ENCODE assay signal across 19 cellular contexts in genomic region chr17:50285941-50286340, GRCh38. TPM values are rescaled to one million over a fixed set of nuclear protein-coding genes. Genes with fewer than 3 reads are reported as not detected.
A peak's percentile ranks its signal among the peaks of the same experiment; 100 is the strongest.
DNase-seq lines count a peak whose midpoint lies in the region; ATAC-seq, FAIRE-seq and TF ChIP-seq lines count a peak whose summit lies in the region.
"Had no signal": no experiment of that assay in that cellular context is flagged by ENCODE, and none has a peak within 500 bp of the region (broad histone marks: within the 10 kb centered on the region; RNA-seq: fewer than 3 reads in every experiment).

No MANE protein-coding gene starts in this region.

- no peak overlapping the region for H2BK15ac ChIP-seq in IMR-90 (ENCODE audit: low read depth, low read length)
- H2BK15ac ChIP-seq in H1 (ENCODE audit: low read length) = no peak overlapping the region

- H2BK20ac ChIP-seq in IMR-90 (ENCODE audit: low read depth, low read length) (peak overlapping the region; percentile 24; the same call in 1 of the 2 replicates), H1 (ENCODE audit: low read length) (no peak overlapping the region)

- no TSS peak for BruUV-seq in IMR-90 (replicated peaks; lab: Mats Ljungman, UMichigan)

- H4K91ac ChIP-seq in IMR-90 (ENCODE audit: insufficient read depth, low read depth, low read length) = peak overlapping the region; percentile 5; the same call in 1 of the 2 replicates
- no peak overlapping the region for H4K91ac ChIP-seq in H1 (replicated peaks; ENCODE audit: insufficient read length, low read length)

- H3K18ac ChIP-seq in IMR-90 (ENCODE audit: low read depth, low read length) = no peak overlapping the region
- H3K18ac ChIP-seq in H1 (ENCODE audit: extremely low read depth, low read length) = no peak overlapping the region

- no peak for FAIRE-seq in H1 (lab: Jason Lieb, UNC)
- FAIRE-seq: A549, G401.6, GM12891, GM19239 had no signal

- DNase-seq in IMR-90 (no peak), H1 (ENCODE audit: low read depth in 1 of 2, low spot score in 2 of 2) (no peak), neural crest cell (ENCODE audit: low read depth, low spot score) (no peak), DMS 273 (lab: John Stamatoyannopoulos, UW; ENCODE audit: unreplicated experiment) (no peak), activated T-cell treated with anti-CD3 and anti-CD28 coated beads for 4 hours (no peak)
- DNase-seq: Calu3; CD4-positive, alpha-beta T cell; DMS79 treated with DMSO at 0.1 percent for 48 hours; EL; HCEC 1CT had no signal

- TF ChIP-seq CTCF in IMR-90 (conservative IDR thresholded peaks at IDR 0.05; ENCODE audit: low read depth, low read length) = no peak
- no peak for TF ChIP-seq CTCF in H1 (IDR thresholded peaks at IDR 0.05; ENCODE audit: control extremely low read depth in 1 of 3, insufficient read depth in 1 of 3, low read depth in 1 of 3, low read length in 3 of 3)
- TF ChIP-seq CTCF in neural crest cell (conservative IDR thresholded peaks at IDR 0.05) = no peak

- 50% methylated on average over 1 of the region's 3 CpGs; no CpG with 5 or more reads in 1 of the 2 experiments for WGBS in IMR-90 (ENCODE audit: extremely low coverage in 2 of 2, insufficient read length in 1 of 2), 2 experiments
- 83% methylated on average over 2 of the region's 3 CpGs; no CpG with 5 or more reads in 1 of the 2 experiments for WGBS in H1 (ENCODE audit: extremely low coverage in 1 of 2, insufficient coverage in 1 of 2, insufficient read length in 1 of 2, insufficient replicate concordance in 2 of 2, low coverage in 1 of 2, low lambda C conversion rate in 2 of 2, missing lambda C conversion rate in 1 of 2), 2 experiments

- H3K27me3 Mint-ChIP-seq in neural crest cell (ENCODE audit: low read depth) = peaks cover 2% of the 10 kb centered on the region

- no peaks in the 10 kb centered on the region for H3K9me3 Mint-ChIP-seq in neural crest cell
- H3K9me3 Mint-ChIP-seq: CD4-positive, alpha-beta T cell; IgD-negative memory B cell had no signal

- H3K23ac ChIP-seq in IMR-90 (ENCODE audit: low read depth, low read length) (no peak overlapping the region), H1 (ENCODE audit: insufficient read length) (no peak overlapping the region)

- H2AK9ac ChIP-seq in IMR-90 (replicated peaks; ENCODE audit: low read depth, low read length, poor library complexity) = no peak overlapping the region

- ATAC-seq in IMR-90 (ENCODE audit: low read depth) (no peak), GM18511 (IDR thresholded peaks at IDR 0.05; ENCODE audit: unreplicated experiment) (no peak), HG02938 (IDR thresholded peaks at IDR 0.05; ENCODE audit: unreplicated experiment) (no peak)
- ATAC-seq: A549 had no signal

- no peak overlapping the region for H3K4me3 ChIP-seq in BLaER1 treated with 17β-estradiol and CSF1 and Interleukin-3, amounts not matched to agents 10 nM and 100 nM
- H3K4me3 ChIP-seq in IMR-90 (ENCODE audit: insufficient read depth, low read depth, low read length) = no peak overlapping the region
- H3K4me3 ChIP-seq in H1 (ENCODE audit: extremely low read depth in 1 of 4, insufficient read depth in 2 of 4, low read depth in 3 of 4, low read length in 4 of 4) = no peak overlapping the region
- H3K4me3 ChIP-seq: A549 had no signal

- H2AFZ ChIP-seq in IMR-90 (replicated peaks; ENCODE audit: low read length, poor library complexity) = no peak overlapping the region
- H2AFZ ChIP-seq in H1 (ENCODE audit: low read length) = no peak overlapping the region

- H3K4me1 ChIP-seq in BLaER1 treated with 17β-estradiol and CSF1 and Interleukin-3, amounts not matched to agents 10 nM and 100 nM = peaks cover 42 to 84% (median 65%) of the 10 kb centered on the region in 10 experiments
- peaks cover 20% of the 10 kb centered on the region for H3K4me1 ChIP-seq in IMR-90 (ENCODE audit: control insufficient read depth, insufficient read depth, low read length)
- H3K4me1 ChIP-seq in H1 (replicated peaks in 1 of 4; ENCODE audit: control insufficient read depth in 3 of 4, insufficient read depth in 4 of 4, low read length in 3 of 4) = peaks cover 0 to 6% (median 4%) of the 10 kb centered on the region in 4 experiments; a peak in 3 of 7 replicates

- CTCF ChIA-PET in IMR-90 (lab: Yijun Ruan, JAX) (no interaction called here), H1 (lab: Charles Lee; ENCODE audit: partially characterized antibody) (interaction anchor here (0.7 to 41.5 kb wide), 9 partner anchors 9 to 192 kb away, joined by 3 to 1349 read pairs (median 5); partner anchors contain the start of genes COL1A1 and SGCA)

- POLR2A ChIA-PET in IMR-90 (lab: Charles Lee; ENCODE audit: unreplicated experiment) (interaction anchor here (0.6 kb wide), 1 partner anchor 74 kb away, joined by 4 read pairs; no protein-coding TSS in a partner anchor), H1 (lab: Charles Lee; ENCODE audit: partially characterized antibody) (interaction anchor here (1.0 kb wide), 1 partner anchor 91 kb away, joined by 3 read pairs; no protein-coding TSS in a partner anchor)

- peaks cover 23% of the 10 kb centered on the region for H3K4me1 Mint-ChIP-seq in neural crest cell

- H3K9ac ChIP-seq in BLaER1 treated with 17β-estradiol and CSF1 and Interleukin-3, amounts not matched to agents 10 nM and 100 nM = no peak overlapping the region; a peak in 2 of 22 replicates
- H3K9ac ChIP-seq in IMR-90 (ENCODE audit: low read depth, low read length) = no peak overlapping the region
- H3K9ac ChIP-seq in H1 (replicated peaks in 1 of 4; ENCODE audit: extremely low read depth in 1 of 4, low read depth in 3 of 4, low read length in 3 of 4) = no peak overlapping the region
- H3K9ac ChIP-seq: KMS-11 had no signal

- peak overlapping the region; percentile 49 for H3K4ac ChIP-seq in IMR-90 (ENCODE audit: low read depth, low read length)
- H3K4ac ChIP-seq in H1 (replicated peaks; ENCODE audit: insufficient read length, low read depth, low read length) = no peak overlapping the region

- dilution Hi-C loops in IMR-90 (cut with HindIII; ENCODE audit: low sequenced_read_pairs, unreplicated experiment) = no loop called here

- H2BK5ac ChIP-seq in IMR-90 (ENCODE audit: low read depth, low read length, poor library complexity, severe bottlenecking) (no peak overlapping the region), H1 (ENCODE audit: low read depth, low read length) (no peak overlapping the region)

- no peak for TF ChIP-seq EP300 in H1 (IDR thresholded peaks at IDR 0.05; ENCODE audit: borderline replicate concordance in 1 of 2, low read depth in 2 of 2, low read length in 2 of 2)

- H2BK120ac ChIP-seq in IMR-90 (ENCODE audit: low read depth, low read length) (no peak overlapping the region), H1 (replicated peaks; ENCODE audit: low read depth, low read length) (no peak overlapping the region)

- in situ Hi-C loops in IMR-90 (cut with MboI; ENCODE audit: low sequenced_read_pairs) = loop anchor here (10.0 kb wide), 1 partner anchor 111 kb away; no protein-coding TSS in a partner anchor

- no peaks in the 10 kb centered on the region for H4K20me1 ChIP-seq in BLaER1 treated with 17β-estradiol and CSF1 and Interleukin-3, amounts not matched to agents 10 nM and 100 nM
- H4K20me1 ChIP-seq in IMR-90 (ENCODE audit: insufficient read depth, low read length) (no peaks in the 10 kb centered on the region), H1 (replicated peaks in 1 of 2; ENCODE audit: control insufficient read depth in 1 of 2, insufficient read depth in 2 of 2, low read length in 2 of 2) (no peaks in the 10 kb centered on the region)

- intact Hi-C loops in IMR-90 (cut with micrococcal nuclease) = no loop called here

- H2AK5ac ChIP-seq in IMR-90 (ENCODE audit: low read depth, low read length) (0 out of 2 replicates have a peak overlapping the region, but pooled peaks have one; percentile 44), H1 (ENCODE audit: low read depth, low read length) (no peak overlapping the region)

- TF ChIP-seq POLR2A in IMR-90 (IDR thresholded peaks at IDR 0.05; ENCODE audit: low read depth, low read length) = no peak
- TF ChIP-seq POLR2A in H1 (IDR thresholded peaks at IDR 0.05; ENCODE audit: control extremely low read depth in 1 of 2, low read depth in 2 of 2, low read length in 2 of 2) = no peak

- H3K14ac ChIP-seq in IMR-90 (replicated peaks; ENCODE audit: low read depth, low read length) = no peak overlapping the region; the same call in 1 of the 2 replicates
- no peak overlapping the region for H3K14ac ChIP-seq in H1 (ENCODE audit: insufficient read length)

- H3K27ac Mint-ChIP-seq in neural crest cell (ENCODE audit: unreplicated experiment) = peak overlapping the region; percentile 88
- H3K27ac Mint-ChIP-seq: CD4-positive, alpha-beta T cell; IgD-negative memory B cell had no signal

- no peak overlapping the region for H4K5ac ChIP-seq in IMR-90 (ENCODE audit: low read depth, low read length)
- H4K5ac ChIP-seq in H1 (ENCODE audit: insufficient read length, low read depth, low read length) = no peak overlapping the region

- H3K79me2 ChIP-seq in H1 (ENCODE audit: control insufficient read depth in 1 of 2, insufficient read depth in 2 of 2, low read length in 2 of 2) = no peaks in the 10 kb centered on the region

- peak overlapping the region; percentile 75; the same call in 1 of the 2 replicates for H2BK12ac ChIP-seq in H1 (ENCODE audit: low read depth, low read length)

- peaks cover 0 to 23% (median 12%) of the 10 kb centered on the region in 11 experiments; a peak in 14 of 22 replicates for H3K9me3 ChIP-seq in BLaER1 treated with 17β-estradiol and CSF1 and Interleukin-3, amounts not matched to agents 10 nM and 100 nM (replicated peaks in 1 of 11)
- H3K9me3 ChIP-seq in IMR-90 (ENCODE audit: control insufficient read depth, insufficient read depth, low read length) (no peaks in the 10 kb centered on the region), H1 (ENCODE audit: insufficient read depth in 2 of 2, low read depth in 1 of 2, low read length in 1 of 2) (peaks cover 0 to 7% of the 10 kb centered on the region in 2 experiments; a peak in 2 of 4 replicates)
- H3K9me3 ChIP-seq: A549 had no signal

- H3K27me3 ChIP-seq in BLaER1 treated with 17β-estradiol and CSF1 and Interleukin-3, amounts not matched to agents 10 nM and 100 nM = no peaks in the 10 kb centered on the region
- H3K27me3 ChIP-seq in IMR-90 (ENCODE audit: control insufficient read depth, insufficient read depth, low read length) (no peaks in the 10 kb centered on the region), H1 (replicated peaks in 1 of 4; ENCODE audit: control insufficient read depth in 3 of 4, extremely low read depth in 1 of 4, insufficient read depth in 3 of 4, low read length in 3 of 4) (no peaks in the 10 kb centered on the region)

- peaks cover 0 to 48% (median 5%) of the 10 kb centered on the region in 11 experiments; a peak in 10 of 22 replicates for H3K36me3 ChIP-seq in BLaER1 treated with 17β-estradiol and CSF1 and Interleukin-3, amounts not matched to agents 10 nM and 100 nM
- peaks cover 20% of the 10 kb centered on the region for H3K36me3 ChIP-seq in IMR-90 (ENCODE audit: control insufficient read depth, insufficient read depth, low read length)
- H3K36me3 ChIP-seq in H1 (ENCODE audit: control insufficient read depth in 2 of 4, insufficient read depth in 4 of 4, low read length in 3 of 4) = no peaks in the 10 kb centered on the region

- peak overlapping the region in 2 of 11 experiments; percentile 20 to 33; a peak in 2 of 22 replicates for H3K27ac ChIP-seq in BLaER1 treated with 17β-estradiol and CSF1 and Interleukin-3, amounts not matched to agents 10 nM and 100 nM
- no peak overlapping the region for H3K27ac ChIP-seq in IMR-90 (ENCODE audit: insufficient read depth, low read length)
- H3K27ac ChIP-seq in H1 (ENCODE audit: low read depth, low read length) = no peak overlapping the region
- H3K27ac ChIP-seq: KMS-11 had no signal

- H3K4me2 ChIP-seq in BLaER1 treated with 17β-estradiol and CSF1 and Interleukin-3, amounts not matched to agents 10 nM and 100 nM = peak overlapping the region in 10 of 11 experiments; percentile 51 to 97 (median 78); a peak in 19 of 22 replicates
- H3K4me2 ChIP-seq in IMR-90 (ENCODE audit: low read depth, low read length) (no peak overlapping the region), H1 (ENCODE audit: insufficient read depth in 1 of 2, low read depth in 2 of 2, low read length in 2 of 2) (no peak overlapping the region)
- H3K4me2 ChIP-seq: A549, KMS-11 had no signal

- peaks cover 22 to 54% of the 10 kb centered on the region in 2 experiments for H3K79me1 ChIP-seq in IMR-90 (ENCODE audit: low read depth in 1 of 2, low read length in 2 of 2)
- H3K79me1 ChIP-seq in H1 (ENCODE audit: low read depth, low read length) = no peaks in the 10 kb centered on the region

- H4K8ac ChIP-seq in IMR-90 (ENCODE audit: low read depth in 2 of 2, low read length in 2 of 2) (no peak overlapping the region), H1 (ENCODE audit: extremely low read depth, insufficient read depth, low read length) (no peak overlapping the region)

- no peaks in the 10 kb centered on the region for H3K23me2 ChIP-seq in H1 (ENCODE audit: low read depth, low read length)

- peaks cover 20% of the 10 kb centered on the region for H3K9me1 ChIP-seq in IMR-90 (ENCODE audit: insufficient read depth, low read length)

- no peak overlapping the region for H3K56ac ChIP-seq in IMR-90 (ENCODE audit: extremely low read depth, insufficient read depth, low read length)
- no peak overlapping the region for H3K56ac ChIP-seq in H1 (replicated peaks; ENCODE audit: insufficient read length, low read depth, low read length)

- H3K4me3 Mint-ChIP-seq in neural crest cell = no peak overlapping the region
- H3K4me3 Mint-ChIP-seq: CD4-positive, alpha-beta T cell; IgD-negative memory B cell had no signal

- H3K36me3 Mint-ChIP-seq in neural crest cell (ENCODE audit: low read depth) = no peaks in the 10 kb centered on the region

- TF ChIP-seq RAD21 in IMR-90 (IDR thresholded peaks at IDR 0.05; ENCODE audit: low read length) (no peak), H1 (IDR thresholded peaks at IDR 0.05 in 1 of 2, conservative IDR thresholded peaks at IDR 0.05 in 1 of 2; ENCODE audit: low read depth in 2 of 2, low read length in 2 of 2) (no peak)

RNA-seq across cellular contexts. Expression of gene TMEM92, which starts 11.7 kb away (rescaled TPM):
- total RNA-seq in IMR-90 (2012; rRNA removed) (0.18 and 0.28 TPM in 2 replicates), neural crest cell (3.0 and 3.5 TPM in 2 replicates)
- polyA plus RNA-seq in IMR-90 (2012; rRNA removed) (0.86 and 1.7 TPM in 2 replicates), H1 (2011; rRNA removed) (24.8 and 39.2 TPM in 2 replicates)
- 0.90 and 1.4 TPM in 2 replicates for polyA plus RNA-seq in IMR-90 (2012; cell fraction: cytosol; rRNA removed)
- polyA plus RNA-seq in IMR-90 (2012; cell fraction: nucleus; rRNA removed; ENCODE audit: low replicate concordance) = 1.0 and 1.1 TPM in 2 replicates
- 11.9 and 12.2 TPM in 2 replicates for total RNA-seq in H1 (2021; fragmentation: NEBNext Ultra II Directional; extraction: Animal tissue kit (Norgen Biotek cat#: 25700))
- polyA plus RNA-seq in H1 (2011; cell fraction: cytosol; rRNA removed) = 14.9 TPM
- polyA plus RNA-seq in H1 (2011; cell fraction: nucleus; rRNA removed) = 13.5 TPM
- polyA plus RNA-seq in H1 (2012, experiment 1 of 2) = 12.3 to 17.0 TPM (median 15.6 TPM) in 4 replicates
- 17.9 TPM for polyA plus RNA-seq in H1 (2012, experiment 2 of 2)
- polyA plus RNA-seq in H1 (2013, experiment 1 of 2) = 23.2 TPM
- polyA plus RNA-seq in H1 (2013, experiment 2 of 2) = 31.1 TPM
- 6.3 and 10.4 TPM in 2 replicates for polyA minus RNA-seq in H1 (2011; rRNA and poly(A)+ RNA removed)
- 15.3 TPM for polyA minus RNA-seq in H1 (2011; cell fraction: cytosol; rRNA and poly(A)+ RNA removed)
- polyA minus RNA-seq in H1 (2011; cell fraction: nucleus; rRNA and poly(A)+ RNA removed) = 12.1 TPM
- total RNA-seq: CD4-positive, alpha-beta T cell had no signal
- polyA plus RNA-seq: IgD-negative memory B cell had no signal

RNA-seq across cellular contexts. Expression of gene XYLT2, which starts 60.0 kb away (rescaled TPM):
- total RNA-seq in IMR-90 (2012; rRNA removed) (31.9 and 35.0 TPM in 2 replicates), neural crest cell (23.4 and 26.5 TPM in 2 replicates)
- polyA plus RNA-seq in IMR-90 (2012; rRNA removed) (27.7 and 35.7 TPM in 2 replicates), H1 (2011; rRNA removed) (29.9 and 38.2 TPM in 2 replicates)
- 20.7 and 31.6 TPM in 2 replicates for polyA plus RNA-seq in IMR-90 (2012; cell fraction: cytosol; rRNA removed)
- polyA plus RNA-seq in IMR-90 (2012; cell fraction: nucleus; rRNA removed; ENCODE audit: low replicate concordance) = 39.1 and 85.9 TPM in 2 replicates
- total RNA-seq in H1 (2021; fragmentation: NEBNext Ultra II Directional; extraction: Animal tissue kit (Norgen Biotek cat#: 25700)) = 28.0 and 28.9 TPM in 2 replicates
- 26.8 TPM for polyA plus RNA-seq in H1 (2011; cell fraction: cytosol; rRNA removed)
- polyA plus RNA-seq in H1 (2011; cell fraction: nucleus; rRNA removed) = 55.3 TPM
- 17.0 to 31.4 TPM (median 27.3 TPM) in 4 replicates for polyA plus RNA-seq in H1 (2012, experiment 1 of 2)
- 16.5 TPM for polyA plus RNA-seq in H1 (2012, experiment 2 of 2)
- 29.7 TPM for polyA plus RNA-seq in H1 (2013, experiment 1 of 2)
- 29.8 TPM for polyA plus RNA-seq in H1 (2013, experiment 2 of 2)
- 28.9 and 33.8 TPM in 2 replicates for polyA minus RNA-seq in H1 (2011; rRNA and poly(A)+ RNA removed)
- 39.8 TPM for polyA minus RNA-seq in H1 (2011; cell fraction: cytosol; rRNA and poly(A)+ RNA removed)
- 35.9 TPM for polyA minus RNA-seq in H1 (2011; cell fraction: nucleus; rRNA and poly(A)+ RNA removed)

Comparison
In these comparisons a context has a peak if more than half of its experiments do, and no peak if none do; other contexts are left out.
1. H3K4me2 ChIP-seq: peak in BLaER1 treated with 17β-estradiol and CSF1 and Interleukin-3, amounts not matched to agents 10 nM and 100 nM (10 of 11); none in IMR-90 (single experiment) and H1 (0 of 2).